8 cellular contexts compared by ENCODE assay signal in genomic region chr3:52197499-52197841, GRCh38. TPM values are rescaled to one million over a fixed set of nuclear protein-coding genes. Genes with fewer than 3 reads are reported as not detected.
DNase-seq lines count a peak whose midpoint lies in the region; ATAC-seq and TF ChIP-seq lines count a peak whose summit lies in the region.

No MANE protein-coding gene starts in this region.

- ATAC-seq in CD4-positive, CD25-positive, alpha-beta regulatory T cell (ENCODE audit: low read depth in 2 of 2), result no peak
- ATAC-seq in GM19023 (IDR thresholded peaks at IDR 0.05; ENCODE audit: unreplicated experiment), result no peak

- peak overlapping the region; percentile 59 for H3K4me3 ChIP-seq in CD4-positive, CD25-positive, alpha-beta regulatory T cell (ENCODE audit: low read depth, low read length)
- H3K4me3 ChIP-seq in ectodermal cell (ENCODE audit: insufficient read depth, low read depth, low read length), result peak overlapping the region; percentile 92

- H3K36me3 Mint-ChIP-seq in CD4-positive, CD25-positive, alpha-beta regulatory T cell, result peaks cover 6% of the 10 kb centered on the region
- H3K36me3 Mint-ChIP-seq in nephron progenitor cell (ENCODE audit: low read depth), result peaks cover 33% of the 10 kb centered on the region

- H3K27me3 Mint-ChIP-seq in CD4-positive, CD25-positive, alpha-beta regulatory T cell, result no peaks in the 10 kb centered on the region
- H3K27me3 Mint-ChIP-seq in nephron progenitor cell (ENCODE audit: low read depth, poor library complexity), result peaks cover 15% of the 10 kb centered on the region

- H3K27ac Mint-ChIP-seq in CD4-positive, CD25-positive, alpha-beta regulatory T cell, result peak overlapping the region; percentile 82 to 99 (median 97)
- no peak overlapping the region for H3K27ac Mint-ChIP-seq in nephron progenitor cell

- peak overlapping the region; percentile 81 for H3K27ac ChIP-seq in CD4-positive, CD25-positive, alpha-beta regulatory T cell (ENCODE audit: insufficient read depth, low read length, poor library complexity, severe bottlenecking)
- peak overlapping the region; percentile 79 for H3K27ac ChIP-seq in KOPT-K1 (ENCODE audit: low read depth, low read length, poor library complexity, severe bottlenecking)
- H3K27ac ChIP-seq in ectodermal cell (ENCODE audit: insufficient read depth, low read depth, low read length, poor library complexity, severe bottlenecking), result no peak overlapping the region

- DNase-seq in CD4-positive, CD25-positive, alpha-beta regulatory T cell, result no peak
- DNase-seq in nephron progenitor cell, result no peak
- DNase-seq in SHP77 (lab: John Stamatoyannopoulos, UW), result no peak
- DNase-seq in EL, result no peak
- DNase-seq in stimulated activated CD4-positive, alpha-beta T cell treated with anti-CD3 and anti-CD28 coated beads, Interleukin-4, amount 100 ng/mL, for 24 hours, result no peak

- no peaks in the 10 kb centered on the region for H3K9me3 Mint-ChIP-seq in CD4-positive, CD25-positive, alpha-beta regulatory T cell
- H3K9me3 Mint-ChIP-seq in nephron progenitor cell, result no peaks in the 10 kb centered on the region

- no peak for TF ChIP-seq CTCF in nephron progenitor cell (IDR thresholded peaks at IDR 0.05)

- peaks cover 16% of the 10 kb centered on the region for H3K36me3 ChIP-seq in CD4-positive, CD25-positive, alpha-beta regulatory T cell (ENCODE audit: control insufficient read depth, insufficient read depth, low read length)
- H3K36me3 ChIP-seq in KOPT-K1 (ENCODE audit: insufficient read depth, low read length), result peaks cover 32% of the 10 kb centered on the region
- peaks cover 13% of the 10 kb centered on the region for H3K36me3 ChIP-seq in ectodermal cell (ENCODE audit: control insufficient read depth, insufficient read depth, low read length)

- peak overlapping the region; percentile 97 to 98 (median 97) for H3K4me3 Mint-ChIP-seq in CD4-positive, CD25-positive, alpha-beta regulatory T cell
- H3K4me3 Mint-ChIP-seq in nephron progenitor cell, result peak overlapping the region; percentile 73

- peaks cover 15 to 53% (median 36%) of the 10 kb centered on the region in 4 donors for H3K4me1 Mint-ChIP-seq in CD4-positive, CD25-positive, alpha-beta regulatory T cell
- peaks cover 32% of the 10 kb centered on the region for H3K4me1 Mint-ChIP-seq in nephron progenitor cell

- 62 to 69% methylated on average over 10 of the region's 10 CpGs for whole genome bisulfite sequencing in ectodermal cell, 2 experiments

- H3K9me3 ChIP-seq in CD4-positive, CD25-positive, alpha-beta regulatory T cell (ENCODE audit: control insufficient read depth in 2 of 2, low read length in 2 of 2), result no peaks in the 10 kb centered on the region
- H3K9me3 ChIP-seq in KOPT-K1 (ENCODE audit: insufficient read depth, low read length, poor library complexity, severe bottlenecking) (no peaks in the 10 kb centered on the region), ectodermal cell (ENCODE audit: control insufficient read depth, low read length) (no peaks in the 10 kb centered on the region)

- H3K4me1 ChIP-seq in CD4-positive, CD25-positive, alpha-beta regulatory T cell (ENCODE audit: control insufficient read depth, insufficient read depth, low read length, poor library complexity, severe bottlenecking), result peaks cover 28% of the 10 kb centered on the region
- H3K4me1 ChIP-seq in ectodermal cell (ENCODE audit: control insufficient read depth, insufficient read depth, low read length), result peaks cover 17% of the 10 kb centered on the region

- no peaks in the 10 kb centered on the region for H3K27me3 ChIP-seq in CD4-positive, CD25-positive, alpha-beta regulatory T cell (ENCODE audit: control insufficient read depth, insufficient read depth, low read length)
- no peaks in the 10 kb centered on the region for H3K27me3 ChIP-seq in ectodermal cell (ENCODE audit: control insufficient read depth, insufficient read depth, low read length, poor library complexity, severe bottlenecking)

RNA-seq across cellular contexts. Expression of gene ALAS1, which starts 0.5 kb away (rescaled TPM):
- total RNA-seq in CD4-positive, CD25-positive, alpha-beta regulatory T cell, result 17.1 TPM
- polyA plus RNA-seq in CD4-positive, CD25-positive, alpha-beta regulatory T cell, result 10 to 100 TPM; 22.4 to 41.4 (median 34.2) TPM
- 43.3 TPM for polyA plus RNA-seq in ectodermal cell (2013, experiment 1 of 4)
- 44.3 TPM for polyA plus RNA-seq in ectodermal cell (2013, experiment 2 of 4)
- polyA plus RNA-seq in ectodermal cell (2013, experiment 3 of 4), result 45.4 TPM
- polyA plus RNA-seq in ectodermal cell (2013, experiment 4 of 4), result 50.7 TPM

RNA-seq across cellular contexts. Expression of gene TLR9, which starts 28.0 kb away (rescaled TPM):
- 0.27 TPM for total RNA-seq in CD4-positive, CD25-positive, alpha-beta regulatory T cell
- under 1 TPM in 1 of 4 donors, not detected in 3; 0.16 TPM for polyA plus RNA-seq in CD4-positive, CD25-positive, alpha-beta regulatory T cell
- not detected for polyA plus RNA-seq in ectodermal cell (2013, experiment 1 of 4)
- 0.05 TPM for polyA plus RNA-seq in ectodermal cell (2013, experiment 2 of 4)
- polyA plus RNA-seq in ectodermal cell (2013, experiment 3 of 4), result not detected
- polyA plus RNA-seq in ectodermal cell (2013, experiment 4 of 4), result not detected

RNA-seq across cellular contexts. Expression of gene TWF2, which starts 41.5 kb away (rescaled TPM):
- total RNA-seq in CD4-positive, CD25-positive, alpha-beta regulatory T cell, result 62.4 TPM
- 100 to 1,000 TPM; 116 to 142 (median 131) TPM for polyA plus RNA-seq in CD4-positive, CD25-positive, alpha-beta regulatory T cell
- 30.8 TPM for polyA plus RNA-seq in ectodermal cell (2013, experiment 1 of 4)
- 30.2 TPM for polyA plus RNA-seq in ectodermal cell (2013, experiment 2 of 4)
- 26.3 TPM for polyA plus RNA-seq in ectodermal cell (2013, experiment 3 of 4)
- 28.1 TPM for polyA plus RNA-seq in ectodermal cell (2013, experiment 4 of 4)

RNA-seq across cellular contexts. Expression of gene POC1A, which starts 43.2 kb away (rescaled TPM):
- 1.7 TPM for total RNA-seq in CD4-positive, CD25-positive, alpha-beta regulatory T cell
- polyA plus RNA-seq in CD4-positive, CD25-positive, alpha-beta regulatory T cell, result 1 to 10 TPM; 1.3 to 3.2 (median 1.9) TPM
- 26.8 TPM for polyA plus RNA-seq in ectodermal cell (2013, experiment 1 of 4)
- polyA plus RNA-seq in ectodermal cell (2013, experiment 2 of 4), result 26.3 TPM
- polyA plus RNA-seq in ectodermal cell (2013, experiment 3 of 4), result 18.5 TPM
- polyA plus RNA-seq in ectodermal cell (2013, experiment 4 of 4), result 21.4 TPM

RNA-seq across cellular contexts. Expression of gene PPM1M, which starts 48.1 kb away (rescaled TPM):
- total RNA-seq in CD4-positive, CD25-positive, alpha-beta regulatory T cell, result 80.7 TPM
- 100 to 1,000 TPM in 1 of 4 donors, 10 to 100 TPM in 3; 55.5 to 104 (median 74.9) TPM for polyA plus RNA-seq in CD4-positive, CD25-positive, alpha-beta regulatory T cell
- polyA plus RNA-seq in ectodermal cell (2013, experiment 1 of 4), result 7.9 TPM
- polyA plus RNA-seq in ectodermal cell (2013, experiment 2 of 4), result 5.7 TPM
- 4.7 TPM for polyA plus RNA-seq in ectodermal cell (2013, experiment 3 of 4)
- polyA plus RNA-seq in ectodermal cell (2013, experiment 4 of 4), result 6.0 TPM
